In the genomic region with DNA sequence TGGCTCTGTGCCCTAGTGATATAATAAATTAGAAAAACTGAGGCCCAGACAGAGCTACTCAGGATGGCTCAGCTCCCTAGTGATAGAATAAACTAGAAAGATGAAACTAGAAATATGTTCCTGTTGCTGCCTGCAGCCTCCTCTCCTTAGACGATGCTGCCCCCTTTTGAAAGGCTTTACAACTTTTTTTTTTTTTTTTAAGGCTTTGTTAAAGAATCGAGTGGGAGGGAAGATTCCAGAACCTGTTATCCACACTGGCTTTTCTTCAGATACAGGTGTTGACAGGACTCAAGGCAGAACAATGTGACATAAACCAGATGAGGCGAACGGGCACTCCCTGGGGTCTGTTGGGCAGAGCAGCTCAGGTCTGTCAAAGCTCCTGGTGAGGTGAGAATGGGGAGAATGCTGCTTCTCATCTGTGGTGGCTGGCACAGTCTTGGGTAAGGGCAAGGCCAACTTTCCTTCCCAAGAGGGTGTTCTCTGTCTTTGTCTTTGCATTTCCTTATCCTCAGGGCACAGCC, we compare ENCODE assay signal across 8 cellular contexts.
DNase-seq lines count a peak whose midpoint lies in the region; ATAC-seq and TF ChIP-seq lines count a peak whose summit lies in the region.

No MANE protein-coding gene starts in this region.

- H2AFZ ChIP-seq in KMS-11 (ENCODE audit: low read depth), result no peak overlapping the region

- H3K4me2 ChIP-seq in KMS-11, result no peak overlapping the region

- no peaks in the 10 kb centered on the region for H3K36me3 Mint-ChIP-seq in activated T-helper 17 cell treated with anti-CD3 and anti-CD28 coated beads, Interleukin-2, amount 50 U/mL, for 72 hours (ENCODE audit: low read depth)
- no peaks in the 10 kb centered on the region for H3K36me3 Mint-ChIP-seq in immature natural killer cell

- H4K20me1 ChIP-seq in KMS-11 (ENCODE audit: insufficient read depth), result no peaks in the 10 kb centered on the region

- DNase-seq in DMS153 treated with DMSO at 0.1 percent for 48 hours (lab: John Stamatoyannopoulos, UW; ENCODE audit: unreplicated experiment) (peak; percentile 83), right cardiac atrium (no peak), thoracic aorta (ENCODE audit: low spot score) (no peak), COR-L47 (lab: John Stamatoyannopoulos, UW) (no peak), immature natural killer cell (no peak)

- no peak overlapping the region for H3K9ac ChIP-seq in KMS-11

- H3K9me3 ChIP-seq in right cardiac atrium (ENCODE audit: control insufficient read depth, low read length) (no peaks in the 10 kb centered on the region), thoracic aorta (peaks cover under 1% of the 10 kb centered on the region)

- no peaks in the 10 kb centered on the region for H3K36me3 ChIP-seq in KMS-11 (ENCODE audit: insufficient read depth)
- no peaks in the 10 kb centered on the region for H3K36me3 ChIP-seq in thoracic aorta

- H3K4me1 Mint-ChIP-seq in activated T-helper 17 cell treated with anti-CD3 and anti-CD28 coated beads, Interleukin-2, amount 50 U/mL, for 72 hours, result peaks cover 4% of the 10 kb centered on the region
- no peaks in the 10 kb centered on the region for H3K4me1 Mint-ChIP-seq in immature natural killer cell

- H3K4me1 ChIP-seq in KMS-11 (ENCODE audit: low read depth, poor library complexity, severe bottlenecking) (no peaks in the 10 kb centered on the region), right cardiac atrium (ENCODE audit: control insufficient read depth, insufficient read depth, low read length) (peaks cover 2% of the 10 kb centered on the region), thoracic aorta (ENCODE audit: control insufficient read depth in 1 of 2, low read depth in 2 of 2) (no peaks in the 10 kb centered on the region)

- H3K27me3 Mint-ChIP-seq in activated T-helper 17 cell treated with anti-CD3 and anti-CD28 coated beads, Interleukin-2, amount 50 U/mL, for 72 hours, result peaks cover 14% of the 10 kb centered on the region
- peaks cover 2 to 4% (median 3%) of the 10 kb centered on the region in 3 donors for H3K27me3 Mint-ChIP-seq in immature natural killer cell (ENCODE audit: low read depth in 3 of 3)

- no peak overlapping the region for H3K27ac Mint-ChIP-seq in activated T-helper 17 cell treated with anti-CD3 and anti-CD28 coated beads, Interleukin-2, amount 50 U/mL, for 72 hours
- H3K27ac Mint-ChIP-seq in immature natural killer cell, result no peak overlapping the region

- 5% methylated on average over 4 of the region's 4 CpGs for WGBS in right cardiac atrium

- H3K27me3 ChIP-seq in KMS-11 (ENCODE audit: insufficient read depth, low read depth) (no peaks in the 10 kb centered on the region), right cardiac atrium (ENCODE audit: control insufficient read depth, insufficient read depth) (no peaks in the 10 kb centered on the region), thoracic aorta (replicated peaks; ENCODE audit: insufficient read depth) (no peaks in the 10 kb centered on the region)

- intact Hi-C loops in right cardiac atrium (cut with DNase I), result loop anchor here (5.0 to 10.0 kb wide), 7 partner anchors 59 to 937 kb away; a partner anchor contains a TSS

- peak; percentile 35 for TF ChIP-seq CTCF in KMS-11 (conservative IDR thresholded peaks at IDR 0.05; ENCODE audit: low read depth, low read length)
- TF ChIP-seq CTCF in thoracic aorta (IDR thresholded peaks at IDR 0.05), result peak; percentile 31

- ATAC-seq in activated T-helper 17 cell treated with anti-CD3 and anti-CD28 coated beads, Interleukin-2, amount 50 U/mL, for 72 hours (replicated peaks), result peak; percentile 35
- peak; percentile 77 to 78 for ATAC-seq in right cardiac atrium
- ATAC-seq in thoracic aorta (ENCODE audit: insufficient number of reproducible peaks, low FRiP score, low read depth), result no peak
- ATAC-seq in HG03460 (IDR thresholded peaks at IDR 0.05; ENCODE audit: unreplicated experiment), result no peak

- no peak overlapping the region for H3K4me3 ChIP-seq in KMS-11 (IDR thresholded peaks at IDR 0.05; ENCODE audit: insufficient read depth, low read depth, low read length)
- no peak overlapping the region for H3K4me3 ChIP-seq in right cardiac atrium (ENCODE audit: low read length)
- no peak overlapping the region for H3K4me3 ChIP-seq in thoracic aorta

- H3K4me3 Mint-ChIP-seq in activated T-helper 17 cell treated with anti-CD3 and anti-CD28 coated beads, Interleukin-2, amount 50 U/mL, for 72 hours, result no peak overlapping the region
- no peak overlapping the region for H3K4me3 Mint-ChIP-seq in immature natural killer cell

- H3K27ac ChIP-seq in KMS-11 (no peak overlapping the region), right cardiac atrium (ENCODE audit: low read length) (peak overlapping the region; percentile 60), thoracic aorta (no peak overlapping the region)

- H3K9me3 Mint-ChIP-seq in activated T-helper 17 cell treated with anti-CD3 and anti-CD28 coated beads, Interleukin-2, amount 50 U/mL, for 72 hours, result no peaks in the 10 kb centered on the region
- H3K9me3 Mint-ChIP-seq in immature natural killer cell, result peaks cover 0 to 1% (median 0%) of the 10 kb centered on the region in 6 donors

- H3K79me2 ChIP-seq in KMS-11 (ENCODE audit: insufficient read depth, low read depth), result no peaks in the 10 kb centered on the region

Comparison
In these comparisons a context has a peak if more than half of its experiments do, and no peak if none do; other contexts are left out.
1. ATAC-seq: peak in activated T-helper 17 cell treated with anti-CD3 and anti-CD28 coated beads, Interleukin-2, amount 50 U/mL, for 72 hours (single experiment) and right cardiac atrium (2 of 2); none in thoracic aorta (single experiment) and HG03460 (single experiment).